In genomic region chr2:216328347-216328746, GRCh38 we compare ENCODE assay signal across 14 cellular contexts. TPM values are rescaled to one million over a fixed set of nuclear protein-coding genes. Genes with fewer than 3 reads are reported as not detected.
DNase-seq lines count a peak whose midpoint lies in the region; ATAC-seq, FAIRE-seq and TF ChIP-seq lines count a peak whose summit lies in the region.
"Had no signal": no experiment of that assay in that cellular context is flagged by ENCODE, and none has a peak within 500 bp of the region (broad histone marks: within the 10 kb centered on the region; RNA-seq: fewer than 3 reads in every experiment).

No MANE protein-coding gene starts in this region.

- intact Hi-C loops in K562 (cut with micrococcal nuclease), result no loop called here
- intact Hi-C loops in sciatic nerve (cut with DNase I), result no loop called here

- no peak overlapping the region for H3K4me2 ChIP-seq in Loucy (ENCODE audit: low read depth, low read length, poor library complexity, severe bottlenecking)
- no peak overlapping the region for H3K4me2 ChIP-seq in K562 (ENCODE audit: insufficient read depth, low read length)
- no peak overlapping the region for H3K4me2 ChIP-seq in keratinocyte (ENCODE audit: control insufficient read depth, extremely low read depth, insufficient read depth, low read depth, low read length)

- no peaks in the 10 kb centered on the region for H3F3A ChIP-seq in Loucy (ENCODE audit: low read depth)

- TF ChIP-seq EP300 in K562 (IDR thresholded peaks at IDR 0.05; ENCODE audit: low read length), result no peak

- DNase-seq in EH (ENCODE audit: low read depth) (peak; percentile 55), K562 (ENCODE audit: extremely low read depth in 1 of 4, low spot score in 3 of 4) (peak in 1 of 4 experiments; percentile 20), keratinocyte (ENCODE audit: low read depth, low spot score) (no peak), sciatic nerve (ENCODE audit: low spot score) (no peak), NCI-H2196 (lab: John Stamatoyannopoulos, UW; ENCODE audit: unreplicated experiment) (no peak)
- no peak for DNase-seq in stimulated activated CD4-positive, alpha-beta T cell treated with anti-CD3 and anti-CD28 coated beads, Interleukin-12 subunit alpha, Interleukin-12 subunit beta, amount 100 ng/mL, for 4 hours
- DNase-seq: mucosa of descending colon, NCI-H2171 treated with DMSO at 0.1 percent for 48 hours, PC-9, retina, substantia nigra had no signal

- H3K27ac ChIP-seq in K562 (ENCODE audit: extremely low read depth, low read depth, low read length) (no peak overlapping the region), keratinocyte (ENCODE audit: control insufficient read depth, insufficient read depth, low read length) (no peak overlapping the region)
- H3K27ac ChIP-seq: ascending aorta, epithelial cell of prostate, PC-9 had no signal

- H3K4me3 ChIP-seq in Loucy (ENCODE audit: low read length, poor library complexity, severe bottlenecking) (no peak overlapping the region), K562 (no peak overlapping the region), keratinocyte (ENCODE audit: control insufficient read depth in 2 of 3, extremely low read depth in 1 of 3, insufficient read depth in 2 of 3, low read depth in 1 of 3, low read length in 3 of 3) (no peak overlapping the region)
- H3K4me3 ChIP-seq: ascending aorta, mucosa of descending colon, PC-9 had no signal

- TF ChIP-seq RAD21 in K562 (CRISPR knock-in tag; conservative IDR thresholded peaks at IDR 0.05 in 1 of 2, IDR thresholded peaks at IDR 0.05 in 1 of 2), result peak in 1 of 2 experiments; percentile 46; a peak in 2 of 4 replicates

- H3K27me3 ChIP-seq in Loucy (ENCODE audit: insufficient read depth, low read length, poor library complexity, severe bottlenecking), result no peaks in the 10 kb centered on the region
- peaks cover 0 to 4% of the 10 kb centered on the region in 2 experiments; a peak in 1 of 5 replicates for H3K27me3 ChIP-seq in K562 (ENCODE audit: control insufficient read depth in 2 of 2, insufficient read depth in 2 of 2, low read length in 2 of 2)
- no peaks in the 10 kb centered on the region for H3K27me3 ChIP-seq in keratinocyte (ENCODE audit: control insufficient read depth, extremely low read depth, insufficient read depth, low read length)
- H3K27me3 ChIP-seq: ascending aorta had no signal

- no peaks in the 10 kb centered on the region for H3K36me3 ChIP-seq in Loucy (ENCODE audit: insufficient read depth, low read length)
- no peaks in the 10 kb centered on the region for H3K36me3 ChIP-seq in K562 (ENCODE audit: control insufficient read depth, insufficient read depth, low read length)
- no peaks in the 10 kb centered on the region for H3K36me3 ChIP-seq in keratinocyte (ENCODE audit: control insufficient read depth in 2 of 2, extremely low read depth in 1 of 2, insufficient read depth in 2 of 2, low read length in 2 of 2)
- H3K36me3 ChIP-seq: ascending aorta had no signal

- H2AFZ ChIP-seq in Loucy (ENCODE audit: low read length), result no peak overlapping the region
- no peak overlapping the region for H2AFZ ChIP-seq in K562 (ENCODE audit: low read depth, low read length)
- H2AFZ ChIP-seq in keratinocyte (ENCODE audit: control insufficient read depth, low read length), result no peak overlapping the region
- H2AFZ ChIP-seq: PC-9 had no signal

- H3K9me1 ChIP-seq in K562 (ENCODE audit: control insufficient read depth, insufficient read depth, low read length) (no peaks in the 10 kb centered on the region), keratinocyte (ENCODE audit: control insufficient read depth, extremely low read depth, insufficient read depth, low read length) (no peaks in the 10 kb centered on the region)

- CTCF ChIA-PET in K562 (lab: Yijun Ruan, JAX; ENCODE audit: low intra/inter-chr PET ratio), result no interaction called here

- no peaks in the 10 kb centered on the region for H4K20me1 ChIP-seq in Loucy (ENCODE audit: insufficient read depth, low read length, poor library complexity, severe bottlenecking)
- no peaks in the 10 kb centered on the region for H4K20me1 ChIP-seq in K562 (replicated peaks; ENCODE audit: control insufficient read depth, insufficient read depth, low read length)
- H4K20me1 ChIP-seq in keratinocyte (ENCODE audit: control insufficient read depth, extremely low read depth, insufficient read depth, low read length), result no peaks in the 10 kb centered on the region

- peak; percentile 75 for ATAC-seq in K562
- no peak for ATAC-seq in sciatic nerve
- ATAC-seq: mucosa of descending colon had no signal

- H3K9me3 ChIP-seq in Loucy (ENCODE audit: insufficient read depth, low read depth, low read length) (no peaks in the 10 kb centered on the region), K562 (replicated peaks; ENCODE audit: control insufficient read depth, insufficient read depth, low read depth, low read length) (no peaks in the 10 kb centered on the region), keratinocyte (ENCODE audit: control insufficient read depth, low read depth, low read length) (no peaks in the 10 kb centered on the region)
- H3K9me3 ChIP-seq: ascending aorta, mucosa of descending colon had no signal

- H3K9ac ChIP-seq in Loucy (ENCODE audit: low read depth, low read length, poor library complexity, severe bottlenecking), result no peak overlapping the region
- H3K9ac ChIP-seq in K562 (ENCODE audit: insufficient read depth in 1 of 2, low read depth in 2 of 2, low read length in 2 of 2), result no peak overlapping the region
- no peak overlapping the region for H3K9ac ChIP-seq in keratinocyte (ENCODE audit: control insufficient read depth, extremely low read depth, insufficient read depth, low read length)

- POLR2A ChIA-PET in K562 (lab: Yijun Ruan, JAX), result interaction anchor here (0.8 to 1.4 kb wide), 3 partner anchors 15 to 219 kb away, joined by 3 to 4 read pairs (median 4); partner anchors contain the start of gene XRCC5

- in situ Hi-C loops in K562 (cut with MboI), result no loop called here

- H3K9me2 ChIP-seq in Loucy (replicated peaks; ENCODE audit: low read depth, low read length), result no peaks in the 10 kb centered on the region

- FAIRE-seq in K562 (lab: Jason Lieb, UNC), result no peak
- no peak for FAIRE-seq in keratinocyte (lab: Jason Lieb, UNC)

- dilution Hi-C loops in keratinocyte (cut with MboI; ENCODE audit: extremely low pct_ligation_motif_present, low sequenced_read_pairs), result no loop called here

- BruUV-seq in K562 (replicated peaks; lab: Mats Ljungman, UMichigan), result no TSS peak

- TF ChIP-seq POLR2A in K562 (conservative IDR thresholded peaks at IDR 0.05), result no peak

- H3K4me1 ChIP-seq in Loucy (ENCODE audit: insufficient read depth, low read length, poor library complexity, severe bottlenecking) (no peaks in the 10 kb centered on the region), K562 (replicated peaks in 1 of 2; ENCODE audit: control insufficient read depth in 2 of 2, insufficient read depth in 2 of 2, low read length in 2 of 2) (no peaks in the 10 kb centered on the region), keratinocyte (ENCODE audit: control insufficient read depth, extremely low read depth, insufficient read depth, low read length) (peaks cover 5% of the 10 kb centered on the region)
- H3K4me1 ChIP-seq: ascending aorta had no signal

- H3K79me2 ChIP-seq in Loucy (ENCODE audit: insufficient read depth, low read length), result no peaks in the 10 kb centered on the region
- H3K79me2 ChIP-seq in K562 (ENCODE audit: control insufficient read depth, insufficient read depth, low read length), result no peaks in the 10 kb centered on the region
- H3K79me2 ChIP-seq in keratinocyte (ENCODE audit: control insufficient read depth, insufficient read depth, low read length), result no peaks in the 10 kb centered on the region

- TF ChIP-seq CTCF in Loucy (conservative IDR thresholded peaks at IDR 0.05; ENCODE audit: low read length) (peak; percentile 44; the same call in 1 of the 2 replicates), K562 (IDR thresholded peaks at IDR 0.05 in 2 of 3, conservative IDR thresholded peaks at IDR 0.05 in 1 of 3; ENCODE audit: insufficient read depth in 2 of 3, low read depth in 1 of 3, low read length in 3 of 3) (peak in 2 of 3 experiments; percentile 35 to 44; a peak in 4 of 6 replicates), keratinocyte (optimal IDR thresholded peaks at IDR 0.05 in 1 of 3, IDR thresholded peaks at IDR 0.05 in 1 of 3, conservative IDR thresholded peaks at IDR 0.05 in 1 of 3; ENCODE audit: extremely low read depth in 1 of 3, insufficient read depth in 2 of 3, low read length in 3 of 3) (peak; percentile 37 to 51 (median 40))

- 0% methylated on average over 5 of the region's 5 CpGs for WGBS in K562 (ENCODE audit: insufficient coverage, low coverage, missing lambda C conversion rate)

TF ChIP-seq in K562, 482 proteins besides CTCF, POLR2A, EP300 and RAD21 (continues in another document):
- TF ChIP-seq ZBED1 (IDR thresholded peaks at IDR 0.05), result no peak
- TF ChIP-seq PCBP2 (IDR thresholded peaks at IDR 0.05; ENCODE audit: low read depth, low read length, poor library complexity, severe bottlenecking), result no peak

RNA-seq across cellular contexts. Expression of gene MARCHF4, which starts 43.9 kb away (rescaled TPM):
- total RNA-seq in K562 (2011; cell fraction: chromatin; rRNA removed; ENCODE audit: low replicate concordance), result not detected in 2 replicates
- total RNA-seq in K562 (2011; cell fraction: nucleolus; rRNA removed), result not detected in 2 replicates
- not detected in 2 replicates for total RNA-seq in K562 (2011; cell fraction: nucleoplasm; rRNA removed)
- total RNA-seq in K562 (2014; rRNA removed) (not detected in 2 replicates), K562 (2014; rRNA removed; fragmentation: Illumina TruSeq; extraction: Trizol) (not detected in 2 replicates), K562 (2015; rRNA removed; fragmentation: Illumina TruSeq; extraction: Trizol) (not detected in 2 replicates), K562 (2021) (not detected in 2 replicates), sciatic nerve (not detected)
- polyA plus RNA-seq in K562 (2011; rRNA removed) (not detected in 2 replicates), K562 (2014; fragmentation: Illumina TruSeq; extraction: Trizol) (not detected in 2 replicates), K562 (2014; fragmentation: Nextera tagmentation; extraction: Ambion mirVana) (not detected), K562 (2014; rRNA removed) (0.05 TPM in 1 of 2 replicates, not detected in the other), keratinocyte (2.4 to 9.2 TPM (median 5.3 TPM) in 3 replicates)
- polyA plus RNA-seq in K562 (2011; cell fraction: cytosol; rRNA removed), result not detected in 2 replicates
- polyA plus RNA-seq in K562 (2011; cell fraction: nucleus; rRNA removed), result not detected in 2 replicates
- polyA plus RNA-seq in K562 (2012), result 0.03 TPM in 1 of 2 replicates, not detected in the other
- polyA minus RNA-seq in K562 (2011; rRNA and poly(A)+ RNA removed), result not detected in 2 replicates
- polyA minus RNA-seq in K562 (2011; cell fraction: cytosol; rRNA and poly(A)+ RNA removed), result not detected in 2 replicates
- not detected in 2 replicates for polyA minus RNA-seq in K562 (2011; cell fraction: nucleus; rRNA and poly(A)+ RNA removed)
- 0.06 TPM for polyA plus RNA-seq in keratinocyte (2011; ENCODE audit: low read depth)
- polyA plus RNA-seq in keratinocyte (2011; cell fraction: cytosol; rRNA removed), result 4.9 and 6.2 TPM in 2 replicates
- polyA plus RNA-seq in keratinocyte (2011; cell fraction: nucleus; rRNA removed), result 6.9 and 8.4 TPM in 2 replicates
- polyA plus RNA-seq in keratinocyte (2012; ENCODE audit: low replicate concordance), result 0.59 and 16.4 TPM in 2 replicates
- polyA minus RNA-seq in keratinocyte, result 2.8 to 17.9 TPM (median 5.9 TPM) in 3 replicates
- 4.4 TPM for polyA minus RNA-seq in keratinocyte (2011; cell fraction: cytosol; rRNA and poly(A)+ RNA removed)
- 4.3 and 6.4 TPM in 2 replicates for polyA minus RNA-seq in keratinocyte (2011; cell fraction: nucleus; rRNA and poly(A)+ RNA removed)
- total RNA-seq: ascending aorta had no signal
